1 cellular context compared by ENCODE assay signal in the genomic region with DNA sequence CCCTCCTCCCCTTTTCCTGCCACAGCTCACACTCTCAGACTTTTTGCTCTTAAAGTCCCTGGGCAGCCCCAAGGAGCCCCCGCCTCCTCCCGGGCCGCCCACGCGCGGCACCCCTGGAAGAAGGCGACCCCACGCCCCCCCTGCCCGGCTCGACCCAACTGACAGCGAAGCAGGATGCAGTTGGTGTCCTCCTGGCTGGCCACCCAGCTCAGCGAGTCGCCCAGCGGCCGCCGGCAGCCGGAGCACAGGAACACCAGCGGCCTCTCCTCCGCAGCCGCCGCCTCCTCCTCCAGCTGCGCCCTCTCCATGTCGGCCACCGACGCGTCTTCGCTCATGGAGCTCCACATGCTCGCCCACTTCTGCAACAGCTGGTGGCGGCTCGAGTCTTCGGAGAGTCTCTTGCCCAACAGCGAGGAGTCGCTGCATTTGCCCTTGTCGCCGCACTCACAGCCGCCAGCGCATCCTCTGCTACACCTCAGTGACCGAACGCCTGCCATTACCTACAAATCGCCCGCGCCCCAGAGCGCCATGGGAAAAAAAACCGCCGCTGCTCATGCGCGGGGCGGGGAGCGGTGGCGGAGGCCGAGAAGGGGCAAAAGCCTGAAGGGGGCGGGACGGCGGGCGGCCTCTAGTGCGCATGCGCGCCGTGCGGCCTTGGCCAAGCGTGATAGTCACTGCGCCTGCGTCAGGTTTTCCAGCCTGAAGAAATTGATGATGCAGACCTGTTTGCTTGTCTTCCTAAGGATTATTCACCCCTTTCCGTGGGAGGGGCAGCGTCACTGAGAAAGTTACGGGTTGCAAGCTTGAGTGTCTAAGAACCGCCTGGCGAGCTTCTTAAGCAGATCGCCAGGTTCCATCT.
TF ChIP-seq lines count a peak whose summit lies in the region.

A gene with protein sequence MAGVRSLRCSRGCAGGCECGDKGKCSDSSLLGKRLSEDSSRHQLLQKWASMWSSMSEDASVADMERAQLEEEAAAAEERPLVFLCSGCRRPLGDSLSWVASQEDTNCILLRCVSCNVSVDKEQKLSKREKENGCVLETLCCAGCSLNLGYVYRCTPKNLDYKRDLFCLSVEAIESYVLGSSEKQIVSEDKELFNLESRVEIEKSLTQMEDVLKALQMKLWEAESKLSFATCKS (minus strand): TSS at position 532 of the 859 bp plus-strand sequence. CDS start 35 bp downstream, at position 497.

TF ChIP-seq in HepG2, 621 proteins besides CTCF, POLR2A, EP300 and RAD21 (continued from another document and continues in another):
- TF ChIP-seq, protein P1, sequence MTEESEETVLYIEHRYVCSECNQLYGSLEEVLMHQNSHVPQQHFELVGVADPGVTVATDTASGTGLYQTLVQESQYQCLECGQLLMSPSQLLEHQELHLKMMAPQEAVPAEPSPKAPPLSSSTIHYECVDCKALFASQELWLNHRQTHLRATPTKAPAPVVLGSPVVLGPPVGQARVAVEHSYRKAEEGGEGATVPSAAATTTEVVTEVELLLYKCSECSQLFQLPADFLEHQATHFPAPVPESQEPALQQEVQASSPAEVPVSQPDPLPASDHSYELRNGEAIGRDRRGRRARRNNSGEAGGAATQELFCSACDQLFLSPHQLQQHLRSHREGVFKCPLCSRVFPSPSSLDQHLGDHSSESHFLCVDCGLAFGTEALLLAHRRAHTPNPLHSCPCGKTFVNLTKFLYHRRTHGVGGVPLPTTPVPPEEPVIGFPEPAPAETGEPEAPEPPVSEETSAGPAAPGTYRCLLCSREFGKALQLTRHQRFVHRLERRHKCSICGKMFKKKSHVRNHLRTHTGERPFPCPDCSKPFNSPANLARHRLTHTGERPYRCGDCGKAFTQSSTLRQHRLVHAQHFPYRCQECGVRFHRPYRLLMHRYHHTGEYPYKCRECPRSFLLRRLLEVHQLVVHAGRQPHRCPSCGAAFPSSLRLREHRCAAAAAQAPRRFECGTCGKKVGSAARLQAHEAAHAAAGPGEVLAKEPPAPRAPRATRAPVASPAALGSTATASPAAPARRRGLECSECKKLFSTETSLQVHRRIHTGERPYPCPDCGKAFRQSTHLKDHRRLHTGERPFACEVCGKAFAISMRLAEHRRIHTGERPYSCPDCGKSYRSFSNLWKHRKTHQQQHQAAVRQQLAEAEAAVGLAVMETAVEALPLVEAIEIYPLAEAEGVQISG (CRISPR knock-in tag; IDR thresholded peaks at IDR 0.05), result peak; percentile 77
- TF ChIP-seq, protein P2, sequence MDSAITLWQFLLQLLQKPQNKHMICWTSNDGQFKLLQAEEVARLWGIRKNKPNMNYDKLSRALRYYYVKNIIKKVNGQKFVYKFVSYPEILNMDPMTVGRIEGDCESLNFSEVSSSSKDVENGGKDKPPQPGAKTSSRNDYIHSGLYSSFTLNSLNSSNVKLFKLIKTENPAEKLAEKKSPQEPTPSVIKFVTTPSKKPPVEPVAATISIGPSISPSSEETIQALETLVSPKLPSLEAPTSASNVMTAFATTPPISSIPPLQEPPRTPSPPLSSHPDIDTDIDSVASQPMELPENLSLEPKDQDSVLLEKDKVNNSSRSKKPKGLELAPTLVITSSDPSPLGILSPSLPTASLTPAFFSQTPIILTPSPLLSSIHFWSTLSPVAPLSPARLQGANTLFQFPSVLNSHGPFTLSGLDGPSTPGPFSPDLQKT (CRISPR knock-in tag; IDR thresholded peaks at IDR 0.05; ENCODE audit: borderline replicate concordance), result no peak
- peak; percentile 79 for TF ChIP-seq SALL1 (CRISPR knock-in tag; IDR thresholded peaks at IDR 0.05)
- no peak for TF ChIP-seq RBM22 (optimal IDR thresholded peaks at IDR 0.05; ENCODE audit: low read length)
- TF ChIP-seq FOXC1 (CRISPR knock-in tag; IDR thresholded peaks at IDR 0.05; ENCODE audit: borderline replicate concordance), result peak; percentile 24; the same call in 1 of the 2 replicates
- no peak for TF ChIP-seq POLR2AphosphoS2 (IDR thresholded peaks at IDR 0.05; ENCODE audit: low read depth, low read length)
- no peak for TF ChIP-seq KDM3A (CRISPR knock-in tag; IDR thresholded peaks at IDR 0.05; ENCODE audit: low read depth)
- TF ChIP-seq KLF12 (CRISPR knock-in tag; IDR thresholded peaks at IDR 0.05; ENCODE audit: borderline replicate concordance), result peak; percentile 67; the same call in 1 of the 2 replicates
- TF ChIP-seq ZNF441 (CRISPR knock-in tag; IDR thresholded peaks at IDR 0.05; ENCODE audit: borderline replicate concordance), result peak; percentile 49; the same call in 1 of the 2 replicates
- no peak for TF ChIP-seq RARA (CRISPR knock-in tag; IDR thresholded peaks at IDR 0.05)
- TF ChIP-seq GABPB1 (CRISPR knock-in tag; IDR thresholded peaks at IDR 0.05), result peak; percentile 82
- peak; percentile 88 for TF ChIP-seq SALL2 (CRISPR knock-in tag; IDR thresholded peaks at IDR 0.05)
- TF ChIP-seq CREM (IDR thresholded peaks at IDR 0.05), result peak; percentile 17; the same call in 1 of the 2 replicates
- TF ChIP-seq CREM (CRISPR knock-in tag; IDR thresholded peaks at IDR 0.05), result no peak
- TF ChIP-seq, protein P3, sequence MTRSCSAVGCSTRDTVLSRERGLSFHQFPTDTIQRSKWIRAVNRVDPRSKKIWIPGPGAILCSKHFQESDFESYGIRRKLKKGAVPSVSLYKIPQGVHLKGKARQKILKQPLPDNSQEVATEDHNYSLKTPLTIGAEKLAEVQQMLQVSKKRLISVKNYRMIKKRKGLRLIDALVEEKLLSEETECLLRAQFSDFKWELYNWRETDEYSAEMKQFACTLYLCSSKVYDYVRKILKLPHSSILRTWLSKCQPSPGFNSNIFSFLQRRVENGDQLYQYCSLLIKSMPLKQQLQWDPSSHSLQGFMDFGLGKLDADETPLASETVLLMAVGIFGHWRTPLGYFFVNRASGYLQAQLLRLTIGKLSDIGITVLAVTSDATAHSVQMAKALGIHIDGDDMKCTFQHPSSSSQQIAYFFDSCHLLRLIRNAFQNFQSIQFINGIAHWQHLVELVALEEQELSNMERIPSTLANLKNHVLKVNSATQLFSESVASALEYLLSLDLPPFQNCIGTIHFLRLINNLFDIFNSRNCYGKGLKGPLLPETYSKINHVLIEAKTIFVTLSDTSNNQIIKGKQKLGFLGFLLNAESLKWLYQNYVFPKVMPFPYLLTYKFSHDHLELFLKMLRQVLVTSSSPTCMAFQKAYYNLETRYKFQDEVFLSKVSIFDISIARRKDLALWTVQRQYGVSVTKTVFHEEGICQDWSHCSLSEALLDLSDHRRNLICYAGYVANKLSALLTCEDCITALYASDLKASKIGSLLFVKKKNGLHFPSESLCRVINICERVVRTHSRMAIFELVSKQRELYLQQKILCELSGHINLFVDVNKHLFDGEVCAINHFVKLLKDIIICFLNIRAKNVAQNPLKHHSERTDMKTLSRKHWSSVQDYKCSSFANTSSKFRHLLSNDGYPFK (CRISPR knock-in tag; IDR thresholded peaks at IDR 0.05; ENCODE audit: borderline replicate concordance), result peak; percentile 98
- no peak for TF ChIP-seq SAFB2 (CRISPR knock-in tag; IDR thresholded peaks at IDR 0.05; ENCODE audit: borderline replicate concordance, low read depth)
- TF ChIP-seq, protein P4, sequence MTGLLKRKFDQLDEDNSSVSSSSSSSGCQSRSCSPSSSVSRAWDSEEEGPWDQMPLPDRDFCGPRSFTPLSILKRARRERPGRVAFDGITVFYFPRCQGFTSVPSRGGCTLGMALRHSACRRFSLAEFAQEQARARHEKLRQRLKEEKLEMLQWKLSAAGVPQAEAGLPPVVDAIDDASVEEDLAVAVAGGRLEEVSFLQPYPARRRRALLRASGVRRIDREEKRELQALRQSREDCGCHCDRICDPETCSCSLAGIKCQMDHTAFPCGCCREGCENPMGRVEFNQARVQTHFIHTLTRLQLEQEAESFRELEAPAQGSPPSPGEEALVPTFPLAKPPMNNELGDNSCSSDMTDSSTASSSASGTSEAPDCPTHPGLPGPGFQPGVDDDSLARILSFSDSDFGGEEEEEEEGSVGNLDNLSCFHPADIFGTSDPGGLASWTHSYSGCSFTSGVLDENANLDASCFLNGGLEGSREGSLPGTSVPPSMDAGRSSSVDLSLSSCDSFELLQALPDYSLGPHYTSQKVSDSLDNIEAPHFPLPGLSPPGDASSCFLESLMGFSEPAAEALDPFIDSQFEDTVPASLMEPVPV (CRISPR knock-in tag; IDR thresholded peaks at IDR 0.05), result no peak
- TF ChIP-seq, protein P5, sequence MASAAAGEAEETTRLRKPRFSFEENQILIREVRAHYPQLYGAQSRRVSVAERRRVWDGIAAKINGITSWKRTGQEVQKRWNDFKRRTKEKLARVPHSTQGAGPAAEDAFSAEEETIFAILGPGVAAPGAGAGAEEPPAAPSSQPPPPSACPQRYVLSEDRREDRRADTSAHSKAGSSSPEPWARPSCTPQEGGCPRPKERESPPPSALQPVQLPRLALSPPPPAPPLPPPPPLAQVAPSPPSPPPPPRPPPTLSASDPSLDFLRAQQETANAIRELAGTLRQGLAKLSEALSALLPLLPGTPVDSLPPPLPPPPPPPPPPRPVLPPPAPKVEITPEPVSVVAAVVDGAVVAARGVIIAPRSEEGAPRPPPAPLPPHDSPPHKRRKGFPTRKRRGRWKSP (CRISPR knock-in tag; IDR thresholded peaks at IDR 0.05), result peak; percentile 44
- peak; percentile 72; the same call in 1 of the 2 replicates for TF ChIP-seq TBX2 (CRISPR knock-in tag; IDR thresholded peaks at IDR 0.05; ENCODE audit: borderline replicate concordance)
- TF ChIP-seq ZBTB7A (CRISPR knock-in tag; IDR thresholded peaks at IDR 0.05), result no peak
- no peak for TF ChIP-seq AHR (CRISPR knock-in tag; IDR thresholded peaks at IDR 0.05)
- TF ChIP-seq REL (CRISPR knock-in tag; conservative IDR thresholded peaks at IDR 0.05), result 0 out of 2 replicates have a peak, but pooled peaks have one; percentile 30
- TF ChIP-seq, protein P6, sequence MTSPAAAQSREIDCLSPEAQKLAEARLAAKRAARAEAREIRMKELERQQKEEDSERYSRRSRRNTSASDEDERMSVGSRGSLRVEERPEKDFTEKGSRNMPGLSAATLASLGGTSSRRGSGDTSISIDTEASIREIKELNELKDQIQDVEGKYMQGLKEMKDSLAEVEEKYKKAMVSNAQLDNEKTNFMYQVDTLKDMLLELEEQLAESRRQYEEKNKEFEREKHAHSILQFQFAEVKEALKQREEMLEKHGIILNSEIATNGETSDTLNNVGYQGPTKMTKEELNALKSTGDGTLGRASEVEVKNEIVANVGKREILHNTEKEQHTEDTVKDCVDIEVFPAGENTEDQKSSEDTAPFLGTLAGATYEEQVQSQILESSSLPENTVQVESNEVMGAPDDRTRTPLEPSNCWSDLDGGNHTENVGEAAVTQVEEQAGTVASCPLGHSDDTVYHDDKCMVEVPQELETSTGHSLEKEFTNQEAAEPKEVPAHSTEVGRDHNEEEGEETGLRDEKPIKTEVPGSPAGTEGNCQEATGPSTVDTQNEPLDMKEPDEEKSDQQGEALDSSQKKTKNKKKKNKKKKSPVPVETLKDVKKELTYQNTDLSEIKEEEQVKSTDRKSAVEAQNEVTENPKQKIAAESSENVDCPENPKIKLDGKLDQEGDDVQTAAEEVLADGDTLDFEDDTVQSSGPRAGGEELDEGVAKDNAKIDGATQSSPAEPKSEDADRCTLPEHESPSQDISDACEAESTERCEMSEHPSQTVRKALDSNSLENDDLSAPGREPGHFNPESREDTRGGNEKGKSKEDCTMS (CRISPR knock-in tag; conservative IDR thresholded peaks at IDR 0.05), result no peak
- no peak for TF ChIP-seq ATAD3A (CRISPR knock-in tag; IDR thresholded peaks at IDR 0.05)
- no peak for TF ChIP-seq ATF1 (CRISPR knock-in tag; IDR thresholded peaks at IDR 0.05)
- TF ChIP-seq, protein P7, sequence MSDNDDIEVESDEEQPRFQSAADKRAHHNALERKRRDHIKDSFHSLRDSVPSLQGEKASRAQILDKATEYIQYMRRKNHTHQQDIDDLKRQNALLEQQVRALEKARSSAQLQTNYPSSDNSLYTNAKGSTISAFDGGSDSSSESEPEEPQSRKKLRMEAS (IDR thresholded peaks at IDR 0.05), result peak; percentile 73
- TF ChIP-seq ZNF253 (CRISPR knock-in tag; IDR thresholded peaks at IDR 0.05; ENCODE audit: borderline replicate concordance), result 0 out of 2 replicates have a peak, but pooled peaks have one; percentile 29
- TF ChIP-seq CENPT (CRISPR knock-in tag; IDR thresholded peaks at IDR 0.05; ENCODE audit: low read depth), result no peak
- peak; percentile 68; the same call in 1 of the 2 replicates for TF ChIP-seq MEIS2 (CRISPR knock-in tag; IDR thresholded peaks at IDR 0.05)
- peak; percentile 80 for TF ChIP-seq PHF8 (CRISPR knock-in tag; IDR thresholded peaks at IDR 0.05)
- peak; percentile 38; the same call in 1 of the 2 replicates for TF ChIP-seq HCFC1 (IDR thresholded peaks at IDR 0.05; ENCODE audit: low read depth, low read length)
- TF ChIP-seq, protein P8, sequence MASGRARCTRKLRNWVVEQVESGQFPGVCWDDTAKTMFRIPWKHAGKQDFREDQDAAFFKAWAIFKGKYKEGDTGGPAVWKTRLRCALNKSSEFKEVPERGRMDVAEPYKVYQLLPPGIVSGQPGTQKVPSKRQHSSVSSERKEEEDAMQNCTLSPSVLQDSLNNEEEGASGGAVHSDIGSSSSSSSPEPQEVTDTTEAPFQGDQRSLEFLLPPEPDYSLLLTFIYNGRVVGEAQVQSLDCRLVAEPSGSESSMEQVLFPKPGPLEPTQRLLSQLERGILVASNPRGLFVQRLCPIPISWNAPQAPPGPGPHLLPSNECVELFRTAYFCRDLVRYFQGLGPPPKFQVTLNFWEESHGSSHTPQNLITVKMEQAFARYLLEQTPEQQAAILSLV (CRISPR knock-in tag; IDR thresholded peaks at IDR 0.05; ENCODE audit: borderline replicate concordance), result 0 out of 2 replicates have a peak, but pooled peaks have one; percentile 20
- TF ChIP-seq, protein P9, sequence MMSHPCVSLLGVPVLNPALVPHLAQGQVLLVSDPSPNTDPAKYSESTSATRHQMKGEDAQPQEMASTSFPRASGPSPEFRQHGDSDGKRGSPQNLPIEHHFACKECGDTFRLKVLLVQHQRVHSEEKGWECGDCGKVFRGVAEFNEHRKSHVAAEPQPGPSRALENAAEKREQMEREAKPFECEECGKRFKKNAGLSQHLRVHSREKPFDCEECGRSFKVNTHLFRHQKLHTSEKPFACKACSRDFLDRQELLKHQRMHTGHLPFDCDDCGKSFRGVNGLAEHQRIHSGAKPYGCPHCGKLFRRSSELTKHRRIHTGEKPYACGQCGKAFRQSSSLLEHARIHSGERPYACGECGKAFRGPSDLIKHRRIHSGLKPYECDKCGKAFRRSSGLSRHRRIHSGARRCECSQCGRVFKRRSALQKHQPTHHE (CRISPR knock-in tag; IDR thresholded peaks at IDR 0.05; ENCODE audit: borderline replicate concordance), result 0 out of 2 replicates have a peak, but pooled peaks have one; percentile 56
- TF ChIP-seq SKI (IDR thresholded peaks at IDR 0.05; ENCODE audit: partially characterized antibody), result no peak
- peak; percentile 91 for TF ChIP-seq POGZ (CRISPR knock-in tag; IDR thresholded peaks at IDR 0.05)
- no peak for TF ChIP-seq ZNF549 (CRISPR knock-in tag; IDR thresholded peaks at IDR 0.05)
- no peak for TF ChIP-seq ZNF703 (CRISPR knock-in tag; IDR thresholded peaks at IDR 0.05; ENCODE audit: borderline replicate concordance)
- no peak for TF ChIP-seq PCBP2 (optimal IDR thresholded peaks at IDR 0.05; ENCODE audit: low read depth, low read length, poor library complexity, severe bottlenecking)
- TF ChIP-seq, protein P10, sequence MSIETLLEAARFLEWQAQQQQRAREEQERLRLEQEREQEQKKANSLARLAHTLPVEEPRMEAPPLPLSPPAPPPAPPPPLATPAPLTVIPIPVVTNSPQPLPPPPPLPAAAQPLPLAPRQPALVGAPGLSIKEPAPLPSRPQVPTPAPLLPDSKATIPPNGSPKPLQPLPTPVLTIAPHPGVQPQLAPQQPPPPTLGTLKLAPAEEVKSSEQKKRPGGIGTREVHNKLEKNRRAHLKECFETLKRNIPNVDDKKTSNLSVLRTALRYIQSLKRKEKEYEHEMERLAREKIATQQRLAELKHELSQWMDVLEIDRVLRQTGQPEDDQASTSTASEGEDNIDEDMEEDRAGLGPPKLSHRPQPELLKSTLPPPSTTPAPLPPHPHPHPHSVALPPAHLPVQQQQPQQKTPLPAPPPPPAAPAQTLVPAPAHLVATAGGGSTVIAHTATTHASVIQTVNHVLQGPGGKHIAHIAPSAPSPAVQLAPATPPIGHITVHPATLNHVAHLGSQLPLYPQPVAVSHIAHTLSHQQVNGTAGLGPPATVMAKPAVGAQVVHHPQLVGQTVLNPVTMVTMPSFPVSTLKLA (IDR thresholded peaks at IDR 0.05), result peak; percentile 19; the same call in 1 of the 2 replicates
- no peak for TF ChIP-seq ZSCAN9 (CRISPR knock-in tag; IDR thresholded peaks at IDR 0.05; ENCODE audit: borderline replicate concordance)
